Comparison of ENCODE assay signal across 26 cellular contexts in the genomic region with DNA sequence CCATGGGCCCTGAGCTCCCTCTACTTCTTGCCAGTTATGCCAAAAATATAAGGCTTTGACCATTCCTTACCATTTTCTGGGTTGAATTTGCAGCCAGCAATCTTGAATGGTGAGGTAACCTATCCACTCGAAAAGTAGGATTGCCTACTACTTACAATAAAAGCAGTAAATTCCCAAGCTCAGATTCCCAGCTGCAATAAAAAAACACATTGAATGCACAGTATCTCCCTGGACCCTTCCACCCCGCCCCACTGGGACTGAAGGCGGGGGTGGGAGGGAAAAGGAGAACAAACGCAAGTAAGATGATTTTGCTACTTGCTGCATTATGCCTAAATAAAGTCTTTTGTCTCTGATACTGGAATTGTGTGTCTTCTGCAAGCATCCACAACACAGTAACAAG.
"Had no signal": no experiment of that assay in that cellular context is flagged by ENCODE, and none has a peak within 500 bp of the region (broad histone marks: within the 10 kb centered on the region; RNA-seq: fewer than 3 reads in every experiment).

No MANE protein-coding gene starts in this region.

- H3K4me1 Mint-ChIP-seq: immature natural killer cell; naive thymus-derived CD4-positive, alpha-beta T cell; stimulated activated effector memory CD8-positive, alpha-beta T cell treated with anti-CD3 and anti-CD28 coated beads, Interleukin-12 subunit alpha, Interleukin-12 subunit beta, amount 100 ng/mL, for 72 hours had no signal

- DNase-seq: hypothalamus; immature natural killer cell; kidney; left ventricle myocardium inferior; naive thymus-derived CD4-positive, alpha-beta T cell; nucleus accumbens; pancreas; posterior cingulate gyrus; retina; right cardiac atrium; spleen; stimulated activated CD4-positive, alpha-beta T cell treated with anti-CD3 and anti-CD28 coated beads, Interleukin-4, amount 100 ng/mL, for 24 hours; stimulated activated naive CD4-positive, alpha-beta T cell; tibial artery; uterus had no signal

- H3K4me3 ChIP-seq: left ventricle myocardium inferior, lung, pancreas, prostate gland, skin epidermis, spleen, suprapubic skin, thoracic aorta, tibial artery, uterus had no signal

- H3K36me3 ChIP-seq: left ventricle myocardium inferior, pancreas, prostate gland, spleen, suprapubic skin, thoracic aorta, tibial artery, uterus had no signal

- H3K4me3 Mint-ChIP-seq: immature natural killer cell; naive thymus-derived CD4-positive, alpha-beta T cell; nephron; neural crest cell; stimulated activated effector memory CD8-positive, alpha-beta T cell treated with anti-CD3 and anti-CD28 coated beads, Interleukin-12 subunit alpha, Interleukin-12 subunit beta, amount 100 ng/mL, for 72 hours; stimulated activated naive CD8-positive, alpha-beta T cell treated with anti-CD3 and anti-CD28 coated beads, Interleukin-15, Interleukin-2, amounts not matched to agents 100 ng/mL and 50 ng/mL, for 24 hours; type B pancreatic cell had no signal

- H3K36me3 Mint-ChIP-seq: immature natural killer cell; naive thymus-derived CD4-positive, alpha-beta T cell; stimulated activated effector memory CD8-positive, alpha-beta T cell treated with anti-CD3 and anti-CD28 coated beads, Interleukin-12 subunit alpha, Interleukin-12 subunit beta, amount 100 ng/mL, for 72 hours; type B pancreatic cell had no signal

- H3K9me3 ChIP-seq: left ventricle myocardium inferior, pancreas, prostate gland, spleen, suprapubic skin, thoracic aorta, tibial artery, uterus had no signal

- H3K27ac ChIP-seq: left ventricle myocardium inferior, pancreas, prostate gland, skin epidermis, spleen, suprapubic skin, thoracic aorta, tibial artery, uterus had no signal

- H3K9me3 Mint-ChIP-seq: nephron; neural crest cell; stimulated activated naive CD8-positive, alpha-beta T cell treated with anti-CD3 and anti-CD28 coated beads, Interleukin-15, Interleukin-2, amounts not matched to agents 100 ng/mL and 50 ng/mL, for 24 hours; type B pancreatic cell had no signal

- H3K27ac Mint-ChIP-seq: immature natural killer cell; naive thymus-derived CD4-positive, alpha-beta T cell; nephron; stimulated activated effector memory CD8-positive, alpha-beta T cell treated with anti-CD3 and anti-CD28 coated beads, Interleukin-12 subunit alpha, Interleukin-12 subunit beta, amount 100 ng/mL, for 72 hours; stimulated activated naive CD8-positive, alpha-beta T cell treated with anti-CD3 and anti-CD28 coated beads, Interleukin-15, Interleukin-2, amounts not matched to agents 100 ng/mL and 50 ng/mL, for 24 hours; type B pancreatic cell had no signal

- ATAC-seq: naive thymus-derived CD4-positive, alpha-beta T cell; pancreas; right cardiac atrium; sciatic nerve; stimulated activated effector memory CD8-positive, alpha-beta T cell treated with anti-CD3 and anti-CD28 coated beads, Interleukin-12 subunit alpha, Interleukin-12 subunit beta, amount 100 ng/mL, for 72 hours had no signal

- H3K27me3 ChIP-seq: pancreas, spleen, suprapubic skin, tibial artery, uterus had no signal

- H3K4me1 ChIP-seq: prostate gland, spleen, uterus had no signal

- H3K27me3 Mint-ChIP-seq: naive thymus-derived CD4-positive, alpha-beta T cell; stimulated activated naive CD8-positive, alpha-beta T cell treated with anti-CD3 and anti-CD28 coated beads, Interleukin-15, Interleukin-2, amounts not matched to agents 100 ng/mL and 50 ng/mL, for 24 hours; type B pancreatic cell had no signal
